In the genomic region with DNA sequence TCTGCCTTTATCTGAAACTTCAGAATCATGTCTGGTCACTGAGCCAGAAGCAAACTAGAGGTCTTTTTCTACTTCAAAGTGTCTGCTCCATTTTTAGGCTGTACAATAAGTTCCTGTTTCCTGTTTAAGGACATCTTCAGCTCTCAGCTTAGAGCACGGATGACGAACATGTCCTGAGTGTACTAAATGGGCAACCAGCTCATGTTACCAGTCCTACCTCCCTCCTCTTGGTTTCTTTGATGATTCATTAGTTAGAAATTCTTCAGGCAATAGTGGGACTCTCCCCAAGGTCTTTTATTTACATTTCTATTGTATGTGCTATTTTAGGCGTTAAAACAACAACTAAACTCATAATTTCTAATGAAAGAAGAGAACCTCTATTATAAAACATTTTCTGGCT, we compare ENCODE assay signal across 10 cellular contexts. TPM values are rescaled to one million over a fixed set of nuclear protein-coding genes. Genes with fewer than 3 reads are reported as not detected.
DNase-seq lines count a peak whose midpoint lies in the region; ATAC-seq and TF ChIP-seq lines count a peak whose summit lies in the region.
"Had no signal": no experiment of that assay in that cellular context is flagged by ENCODE, and none has a peak within 500 bp of the region (broad histone marks: within the 10 kb centered on the region; RNA-seq: fewer than 3 reads in every experiment).

No MANE protein-coding gene starts in this region.

- H3K4me3 ChIP-seq in ACC112 (ENCODE audit: low read depth, low read length) = peak overlapping the region; percentile 44; the same call in 1 of the 2 replicates
- H3K4me3 ChIP-seq in HAP-1 = no peak overlapping the region
- H3K4me3 ChIP-seq in SJCRH30 = peak overlapping the region; percentile 50
- H3K4me3 ChIP-seq in lower leg skin (ENCODE audit: low read depth, poor library complexity, severe bottlenecking) = no peak overlapping the region
- H3K4me3 ChIP-seq: suprapubic skin had no signal

- H3K27ac ChIP-seq in ACC112 (ENCODE audit: low read depth, low read length) (peak overlapping the region; percentile 95), SJCRH30 (peak overlapping the region; percentile 99)
- H3K27ac ChIP-seq: suprapubic skin had no signal

- TF ChIP-seq CTCF in lower leg skin (IDR thresholded peaks at IDR 0.05) = no peak

- peaks cover 15% of the 10 kb centered on the region for H3K4me1 ChIP-seq in ACC112 (ENCODE audit: control insufficient read depth, insufficient read depth, low read length, unreplicated experiment)
- peaks cover 5% of the 10 kb centered on the region; the same call in 1 of the 2 replicates for H3K4me1 ChIP-seq in HAP-1
- H3K4me1 ChIP-seq in SJCRH30 = peaks cover 25% of the 10 kb centered on the region
- H3K4me1 ChIP-seq: suprapubic skin had no signal

- DNase-seq in HAP-1 (ENCODE audit: low spot score in 2 of 2) (peak; percentile 15 to 57), SJCRH30 (peak; percentile 85 to 93), glomerular visceral epithelial cell (ENCODE audit: extremely low spot score) (peak; percentile 77), T-helper 9 cell (no peak), lower leg skin (ENCODE audit: low spot score in 2 of 2) (no peak), medulla oblongata (ENCODE audit: extremely low spot score) (no peak)
- DNase-seq: amygdala had no signal

- no peaks in the 10 kb centered on the region for H3K9me3 ChIP-seq in HAP-1
- H3K9me3 ChIP-seq in SJCRH30 (replicated peaks) = no peaks in the 10 kb centered on the region; the same call in 1 of the 2 replicates
- H3K9me3 ChIP-seq: suprapubic skin had no signal

- ATAC-seq in GM19463 (IDR thresholded peaks at IDR 0.05; ENCODE audit: unreplicated experiment) = no peak

- no peaks in the 10 kb centered on the region for H3K79me2 ChIP-seq in ACC112 (ENCODE audit: control insufficient read depth, insufficient read depth, low read length, unreplicated experiment)

- 61 to 63% methylated on average over 3 of the region's 3 CpGs for WGBS in lower leg skin, 2 donors

- peak overlapping the region; percentile 78 for H2AFZ ChIP-seq in ACC112 (ENCODE audit: low read length, unreplicated experiment)

- H3K27me3 ChIP-seq in ACC112 (ENCODE audit: insufficient read depth, low read length) (no peaks in the 10 kb centered on the region), HAP-1 (ENCODE audit: low read depth) (no peaks in the 10 kb centered on the region), SJCRH30 (no peaks in the 10 kb centered on the region)
- H3K27me3 ChIP-seq: suprapubic skin had no signal

- no peaks in the 10 kb centered on the region; the same call in 1 of the 2 replicates for H3K36me3 ChIP-seq in ACC112 (ENCODE audit: insufficient read depth, low read length)
- H3K36me3 ChIP-seq in HAP-1 (replicated peaks) = no peaks in the 10 kb centered on the region
- no peaks in the 10 kb centered on the region for H3K36me3 ChIP-seq in SJCRH30
- H3K36me3 ChIP-seq: suprapubic skin had no signal

- TF ChIP-seq POLR2A in lower leg skin (IDR thresholded peaks at IDR 0.05) = no peak

- intact Hi-C loops in lower leg skin (cut with DNase I; ENCODE audit: low total_unique reads) = no loop called here

- in situ Hi-C loops in HAP-1 (cut with MboI; ENCODE audit: low sequenced_read_pairs) = no loop called here

RNA-seq across cellular contexts. Expression of a gene that starts 58.0 kb away (rescaled TPM):
- total RNA-seq in SJCRH30 (2014; rRNA removed; shearing (Covaris generic)) = 0.56 and 1.2 TPM in 2 replicates
- total RNA-seq in lower leg skin = 1 to 10 TPM in 3 of 4 donors, under 1 TPM in 1; 0.39 to 3.1 (median 1.9) TPM

Comparison
In these comparisons a context has a peak if more than half of its experiments do, and no peak if none do; other contexts are left out.
1. H3K4me3 ChIP-seq: peak in ACC112 (single experiment) and SJCRH30 (single experiment); none in HAP-1 (single experiment) and lower leg skin (single experiment).
2. DNase-seq: peak in HAP-1 (2 of 2), SJCRH30 (2 of 2) and glomerular visceral epithelial cell (single experiment); none in T-helper 9 cell (single experiment), lower leg skin (0 of 2) and medulla oblongata (single experiment).